14 cellular contexts compared by ENCODE assay signal in the genomic region with DNA sequence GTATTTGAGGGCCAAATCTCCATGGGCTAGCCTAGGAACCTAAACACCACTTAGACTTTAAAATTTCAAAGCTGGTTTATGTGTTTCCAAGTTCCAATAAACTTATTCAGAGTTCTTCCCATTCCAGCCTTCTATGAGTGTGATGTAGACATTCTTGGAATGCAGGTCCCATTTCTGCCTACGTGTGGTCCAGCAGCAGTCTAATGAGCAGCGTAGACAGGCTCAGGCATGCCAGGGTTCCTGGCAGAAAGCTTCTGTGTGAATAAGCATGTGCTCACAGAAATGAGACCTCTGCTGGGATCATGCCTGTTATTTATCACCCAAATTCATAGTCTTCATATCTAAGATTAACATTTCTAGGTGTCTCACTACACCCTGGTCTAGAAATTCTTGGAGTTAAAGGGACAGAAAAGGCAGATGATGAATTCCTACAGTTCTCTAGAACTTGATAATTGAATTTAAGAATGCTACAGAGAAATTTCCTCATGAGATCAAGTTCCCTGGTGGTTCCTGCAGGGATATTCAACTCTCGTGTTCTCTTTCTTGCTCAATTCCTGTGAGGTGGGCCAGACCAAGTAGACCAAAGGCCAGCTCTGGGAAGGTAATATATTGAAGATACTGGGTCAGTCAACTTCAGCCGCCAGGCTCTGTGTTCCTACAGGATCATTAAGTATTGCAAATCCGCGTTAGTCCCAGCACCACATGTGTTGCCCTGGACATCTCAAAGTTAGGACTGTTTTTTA. TPM values are rescaled to one million over a fixed set of nuclear protein-coding genes. Genes with fewer than 3 reads are reported as not detected.
DNase-seq lines count a peak whose midpoint lies in the region; ATAC-seq lines count a peak whose summit lies in the region.
"Had no signal": no experiment of that assay in that cellular context is flagged by ENCODE, and none has a peak within 500 bp of the region (broad histone marks: within the 10 kb centered on the region; RNA-seq: fewer than 3 reads in every experiment).

No MANE protein-coding gene starts in this region.

- peak overlapping the region; percentile 81 for H2BK120ac ChIP-seq in trophoblast cell (ENCODE audit: insufficient read depth, low read length, poor library complexity)

- no peak overlapping the region for H3K23ac ChIP-seq in trophoblast cell (ENCODE audit: low read length)

- H2BK12ac ChIP-seq in trophoblast cell (ENCODE audit: low read length) = peak overlapping the region; percentile 30

- peak overlapping the region; percentile 70 for H2BK5ac ChIP-seq in trophoblast cell (ENCODE audit: low read depth, low read length, poor library complexity)

- no peak overlapping the region for H3K4me2 ChIP-seq in trophoblast cell (ENCODE audit: low read length)

- H2AFZ ChIP-seq in trophoblast cell (ENCODE audit: insufficient read depth, low read length, poor library complexity) = no peak overlapping the region

- no peak overlapping the region for H4K8ac ChIP-seq in trophoblast cell (ENCODE audit: low read depth, low read length)

- no peak overlapping the region for H3K18ac ChIP-seq in trophoblast cell (ENCODE audit: low read length)

- H3K27me3 ChIP-seq in trophoblast cell (ENCODE audit: insufficient read depth, low read length) = no peaks in the 10 kb centered on the region
- H3K27me3 ChIP-seq: spleen had no signal

- H4K91ac ChIP-seq in trophoblast cell (ENCODE audit: low read depth, low read length) = peak overlapping the region; percentile 82

- H3K4ac ChIP-seq in trophoblast cell (ENCODE audit: low read depth, low read length) = peak overlapping the region; percentile 92

- no CpG with 5 or more reads among the region's 6 CpGs for WGBS in trophoblast cell (ENCODE audit: extremely low coverage, insufficient coverage, insufficient read length)

- no peak overlapping the region for H3K14ac ChIP-seq in trophoblast cell (ENCODE audit: low read length)

- DNase-seq in AG20443 (ENCODE audit: low spot score) = peak; percentile 90
- peak; percentile 22 for DNase-seq in NCI-H2171 (lab: John Stamatoyannopoulos, UW)
- DNase-seq in epithelial cell of prostate (ENCODE audit: low read depth, low spot score) = peak; percentile 95
- DNase-seq in trophoblast cell = peak; percentile 92 to 97
- DNase-seq in NK-92 (lab: John Stamatoyannopoulos, UW; ENCODE audit: unreplicated experiment) = no peak
- DNase-seq in stimulated activated naive CD8-positive, alpha-beta T cell treated with anti-CD3 and anti-CD28 coated beads, Interleukin-15, Interleukin-2, amounts not matched to agents 100 U/mL and 50 U/mL, for 24 hours = no peak
- DNase-seq in RPMI8226 = no peak
- DNase-seq: activated CD8-positive, alpha-beta memory T cell treated with anti-CD3 and anti-CD28 coated beads, Interleukin-2, amount 10 ng/mL, durations not matched to agents 7 days and 5 days; dermis blood vessel endothelial cell; left ventricle myocardium inferior; Right ventricle myocardium superior; spleen; substantia nigra had no signal

- peaks cover 1% of the 10 kb centered on the region for H3K79me1 ChIP-seq in trophoblast cell (ENCODE audit: low read length)

- H3K27ac ChIP-seq in epithelial cell of prostate (peak overlapping the region; percentile 95), trophoblast cell (ENCODE audit: low read depth, low read length) (peak overlapping the region; percentile 45)
- H3K27ac ChIP-seq: left ventricle myocardium inferior, spleen had no signal

- no peak overlapping the region for H2AK5ac ChIP-seq in trophoblast cell (ENCODE audit: low read length)

- H3K9me3 ChIP-seq in trophoblast cell (ENCODE audit: insufficient read depth, low read depth, low read length) = no peaks in the 10 kb centered on the region
- H3K9me3 ChIP-seq: left ventricle myocardium inferior, spleen had no signal

- H3K4me3 ChIP-seq in trophoblast cell (ENCODE audit: low read depth, low read length) = no peak overlapping the region
- H3K4me3 ChIP-seq: left ventricle myocardium inferior, spleen had no signal

- H3K36me3 ChIP-seq in trophoblast cell (ENCODE audit: control insufficient read depth in 1 of 2, insufficient read depth in 2 of 2, low read length in 2 of 2) = peaks cover 3 to 8% of the 10 kb centered on the region in 2 experiments

- H3K79me2 ChIP-seq in trophoblast cell (ENCODE audit: control insufficient read depth, insufficient read depth, low read length, poor library complexity) = peaks cover 1% of the 10 kb centered on the region

- H4K12ac ChIP-seq in trophoblast cell (ENCODE audit: low read depth, low read length) = no peak overlapping the region

- no peak overlapping the region for H3K9ac ChIP-seq in trophoblast cell (ENCODE audit: low read length)

- no peak for ATAC-seq in GM21381 (IDR thresholded peaks at IDR 0.05; ENCODE audit: unreplicated experiment)
- no peak for ATAC-seq in stimulated activated naive CD8-positive, alpha-beta T cell treated with anti-CD3 and anti-CD28 coated beads, Interleukin-15, Interleukin-2, amounts not matched to agents 100 U/mL and 50 U/mL, for 24 hours
- ATAC-seq: activated CD8-positive, alpha-beta memory T cell treated with anti-CD3 and anti-CD28 coated beads, Interleukin-2, amount 10 ng/mL, durations not matched to agents 7 days and 5 days had no signal

- H3K4me1 ChIP-seq in trophoblast cell (ENCODE audit: control insufficient read depth in 1 of 2, insufficient read depth in 2 of 2, low read length in 2 of 2) = peaks cover 6 to 9% of the 10 kb centered on the region in 2 experiments

RNA-seq across cellular contexts. Expression of a gene that starts 17.6 kb away (rescaled TPM):
- polyA plus RNA-seq in trophoblast cell (2013) = 31.7 and 33.1 TPM in 2 replicates

RNA-seq across cellular contexts. Expression of a gene that starts 34.5 kb away (rescaled TPM):
- 131 and 135 TPM in 2 replicates for polyA plus RNA-seq in trophoblast cell (2013)

RNA-seq across cellular contexts. Expression of a gene that starts 37.3 kb away (rescaled TPM):
- polyA plus RNA-seq in trophoblast cell (2013) = 0.22 and 0.25 TPM in 2 replicates
- polyA plus RNA-seq: spleen had no signal

RNA-seq across cellular contexts. Expression of a gene that starts 54.8 kb away (rescaled TPM):
- 2.3 and 2.4 TPM in 2 replicates for polyA plus RNA-seq in trophoblast cell (2013)

Comparison
In these comparisons a context has a peak if more than half of its experiments do, and no peak if none do; other contexts are left out.
1. DNase-seq: peak in AG20443 (single experiment), NCI-H2171 (single experiment), epithelial cell of prostate (single experiment) and trophoblast cell (2 of 2); none in NK-92 (single experiment), stimulated activated naive CD8-positive, alpha-beta T cell treated with anti-CD3 and anti-CD28 coated beads, Interleukin-15, Interleukin-2, amounts not matched to agents 100 U/mL and 50 U/mL, for 24 hours (single experiment) and RPMI8226 (single experiment).